3 cellular contexts compared by ENCODE assay signal in genomic region chr4:122759639-122760310, GRCh38.
TF ChIP-seq lines count a peak whose summit lies in the region.

No MANE protein-coding gene starts in this region.

TF ChIP-seq in A549, 52 proteins besides CTCF, POLR2A, EP300 and RAD21:
- 0 out of 3 replicates have a peak, but pooled peaks have one; percentile 12 for TF ChIP-seq SMC3 (IDR thresholded peaks at IDR 0.05)
- no peak for TF ChIP-seq CBX2 (IDR thresholded peaks at IDR 0.05; ENCODE audit: borderline replicate concordance, low read depth)

TF ChIP-seq in SK-N-SH, 30 proteins besides CTCF, POLR2A, EP300 and RAD21:
- TF ChIP-seq MEF2A (IDR thresholded peaks at IDR 0.05; ENCODE audit: borderline replicate concordance, low read depth) = no peak
- TF ChIP-seq TEAD4 (IDR thresholded peaks at IDR 0.05; ENCODE audit: borderline replicate concordance, insufficient read depth) = no peak

TF ChIP-seq in HepG2, 621 proteins besides CTCF, POLR2A, EP300 and RAD21:
- TF ChIP-seq SPEN (CRISPR knock-in tag; IDR thresholded peaks at IDR 0.05; ENCODE audit: low read depth) (no peak), SNAPC4 (CRISPR knock-in tag; IDR thresholded peaks at IDR 0.05) (no peak)
